Comparison of ENCODE assay signal across 1 cellular context in the genomic region with DNA sequence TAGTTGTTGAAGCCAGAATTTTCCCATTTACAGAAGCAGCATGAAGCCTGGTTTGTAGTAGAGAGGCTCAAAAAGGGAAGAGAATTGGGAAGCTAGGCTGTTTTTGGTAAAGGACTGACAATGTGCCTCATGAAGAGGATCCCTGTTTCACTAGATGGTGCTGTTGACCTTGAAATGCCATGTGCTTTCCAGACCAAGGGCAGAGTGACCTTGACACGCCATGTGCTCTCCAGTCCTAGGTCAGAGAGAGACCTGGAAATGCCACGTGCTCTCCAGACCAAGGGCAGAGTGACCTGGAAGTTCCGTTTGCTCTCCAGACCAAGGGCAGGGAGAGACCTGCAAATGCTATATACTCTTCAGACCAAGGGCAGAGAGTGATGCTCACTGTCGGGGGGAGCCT.
TF ChIP-seq lines count a peak whose summit lies in the region.

No MANE protein-coding gene starts in this region.

TF ChIP-seq in SK-N-SH treated with all-trans-retinoic acid at 6 μM for 48 hours, 23 proteins besides CTCF, POLR2A, EP300 and RAD21 (continued from another document):
- TF ChIP-seq, protein P1, sequence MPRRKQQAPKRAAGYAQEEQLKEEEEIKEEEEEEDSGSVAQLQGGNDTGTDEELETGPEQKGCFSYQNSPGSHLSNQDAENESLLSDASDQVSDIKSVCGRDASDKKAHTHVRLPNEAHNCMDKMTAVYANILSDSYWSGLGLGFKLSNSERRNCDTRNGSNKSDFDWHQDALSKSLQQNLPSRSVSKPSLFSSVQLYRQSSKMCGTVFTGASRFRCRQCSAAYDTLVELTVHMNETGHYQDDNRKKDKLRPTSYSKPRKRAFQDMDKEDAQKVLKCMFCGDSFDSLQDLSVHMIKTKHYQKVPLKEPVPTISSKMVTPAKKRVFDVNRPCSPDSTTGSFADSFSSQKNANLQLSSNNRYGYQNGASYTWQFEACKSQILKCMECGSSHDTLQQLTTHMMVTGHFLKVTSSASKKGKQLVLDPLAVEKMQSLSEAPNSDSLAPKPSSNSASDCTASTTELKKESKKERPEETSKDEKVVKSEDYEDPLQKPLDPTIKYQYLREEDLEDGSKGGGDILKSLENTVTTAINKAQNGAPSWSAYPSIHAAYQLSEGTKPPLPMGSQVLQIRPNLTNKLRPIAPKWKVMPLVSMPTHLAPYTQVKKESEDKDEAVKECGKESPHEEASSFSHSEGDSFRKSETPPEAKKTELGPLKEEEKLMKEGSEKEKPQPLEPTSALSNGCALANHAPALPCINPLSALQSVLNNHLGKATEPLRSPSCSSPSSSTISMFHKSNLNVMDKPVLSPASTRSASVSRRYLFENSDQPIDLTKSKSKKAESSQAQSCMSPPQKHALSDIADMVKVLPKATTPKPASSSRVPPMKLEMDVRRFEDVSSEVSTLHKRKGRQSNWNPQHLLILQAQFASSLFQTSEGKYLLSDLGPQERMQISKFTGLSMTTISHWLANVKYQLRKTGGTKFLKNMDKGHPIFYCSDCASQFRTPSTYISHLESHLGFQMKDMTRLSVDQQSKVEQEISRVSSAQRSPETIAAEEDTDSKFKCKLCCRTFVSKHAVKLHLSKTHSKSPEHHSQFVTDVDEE (CRISPR knock-in tag; IDR thresholded peaks at IDR 0.05) = no peak
- TF ChIP-seq SNAI2 (CRISPR knock-in tag; IDR thresholded peaks at IDR 0.05) (no peak), ZNF70 (CRISPR knock-in tag; IDR thresholded peaks at IDR 0.05) (no peak), OSR1 (CRISPR knock-in tag; IDR thresholded peaks at IDR 0.05) (no peak), ZNF565 (CRISPR knock-in tag; conservative IDR thresholded peaks at IDR 0.05; ENCODE audit: low read depth) (no peak), ESRRG (CRISPR knock-in tag; IDR thresholded peaks at IDR 0.05) (no peak), ZFP30 (CRISPR knock-in tag; IDR thresholded peaks at IDR 0.05) (no peak), ZNF8 (CRISPR knock-in tag; IDR thresholded peaks at IDR 0.05) (no peak), PPARA (CRISPR knock-in tag; IDR thresholded peaks at IDR 0.05; ENCODE audit: borderline replicate concordance) (no peak), TCF4 (CRISPR knock-in tag; IDR thresholded peaks at IDR 0.05; ENCODE audit: borderline replicate concordance) (no peak), TOX (CRISPR knock-in tag; IDR thresholded peaks at IDR 0.05; ENCODE audit: borderline replicate concordance) (no peak), ZC3H10 (CRISPR knock-in tag; IDR thresholded peaks at IDR 0.05) (no peak), ARNTL (CRISPR knock-in tag; IDR thresholded peaks at IDR 0.05; ENCODE audit: borderline replicate concordance, low read depth) (no peak), ISL1 (CRISPR knock-in tag; IDR thresholded peaks at IDR 0.05) (no peak)
- TF ChIP-seq, protein P2, sequence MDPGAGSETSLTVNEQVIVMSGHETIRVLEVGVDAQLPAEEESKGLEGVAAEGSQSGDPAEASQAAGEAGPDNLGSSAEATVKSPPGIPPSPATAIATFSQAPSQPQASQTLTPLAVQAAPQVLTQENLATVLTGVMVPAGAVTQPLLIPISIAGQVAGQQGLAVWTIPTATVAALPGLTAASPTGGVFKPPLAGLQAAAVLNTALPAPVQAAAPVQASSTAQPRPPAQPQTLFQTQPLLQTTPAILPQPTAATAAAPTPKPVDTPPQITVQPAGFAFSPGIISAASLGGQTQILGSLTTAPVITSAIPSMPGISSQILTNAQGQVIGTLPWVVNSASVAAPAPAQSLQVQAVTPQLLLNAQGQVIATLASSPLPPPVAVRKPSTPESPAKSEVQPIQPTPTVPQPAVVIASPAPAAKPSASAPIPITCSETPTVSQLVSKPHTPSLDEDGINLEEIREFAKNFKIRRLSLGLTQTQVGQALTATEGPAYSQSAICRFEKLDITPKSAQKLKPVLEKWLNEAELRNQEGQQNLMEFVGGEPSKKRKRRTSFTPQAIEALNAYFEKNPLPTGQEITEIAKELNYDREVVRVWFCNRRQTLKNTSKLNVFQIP (CRISPR knock-in tag; IDR thresholded peaks at IDR 0.05; ENCODE audit: borderline replicate concordance, low read depth) = no peak
- TF ChIP-seq, protein P3, sequence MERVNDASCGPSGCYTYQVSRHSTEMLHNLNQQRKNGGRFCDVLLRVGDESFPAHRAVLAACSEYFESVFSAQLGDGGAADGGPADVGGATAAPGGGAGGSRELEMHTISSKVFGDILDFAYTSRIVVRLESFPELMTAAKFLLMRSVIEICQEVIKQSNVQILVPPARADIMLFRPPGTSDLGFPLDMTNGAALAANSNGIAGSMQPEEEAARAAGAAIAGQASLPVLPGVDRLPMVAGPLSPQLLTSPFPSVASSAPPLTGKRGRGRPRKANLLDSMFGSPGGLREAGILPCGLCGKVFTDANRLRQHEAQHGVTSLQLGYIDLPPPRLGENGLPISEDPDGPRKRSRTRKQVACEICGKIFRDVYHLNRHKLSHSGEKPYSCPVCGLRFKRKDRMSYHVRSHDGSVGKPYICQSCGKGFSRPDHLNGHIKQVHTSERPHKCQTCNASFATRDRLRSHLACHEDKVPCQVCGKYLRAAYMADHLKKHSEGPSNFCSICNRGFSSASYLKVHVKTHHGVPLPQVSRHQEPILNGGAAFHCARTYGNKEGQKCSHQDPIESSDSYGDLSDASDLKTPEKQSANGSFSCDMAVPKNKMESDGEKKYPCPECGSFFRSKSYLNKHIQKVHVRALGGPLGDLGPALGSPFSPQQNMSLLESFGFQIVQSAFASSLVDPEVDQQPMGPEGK (CRISPR knock-in tag; IDR thresholded peaks at IDR 0.05; ENCODE audit: borderline replicate concordance) = no peak
